Comparison of ENCODE assay signal across 1 cellular context in the genomic region with DNA sequence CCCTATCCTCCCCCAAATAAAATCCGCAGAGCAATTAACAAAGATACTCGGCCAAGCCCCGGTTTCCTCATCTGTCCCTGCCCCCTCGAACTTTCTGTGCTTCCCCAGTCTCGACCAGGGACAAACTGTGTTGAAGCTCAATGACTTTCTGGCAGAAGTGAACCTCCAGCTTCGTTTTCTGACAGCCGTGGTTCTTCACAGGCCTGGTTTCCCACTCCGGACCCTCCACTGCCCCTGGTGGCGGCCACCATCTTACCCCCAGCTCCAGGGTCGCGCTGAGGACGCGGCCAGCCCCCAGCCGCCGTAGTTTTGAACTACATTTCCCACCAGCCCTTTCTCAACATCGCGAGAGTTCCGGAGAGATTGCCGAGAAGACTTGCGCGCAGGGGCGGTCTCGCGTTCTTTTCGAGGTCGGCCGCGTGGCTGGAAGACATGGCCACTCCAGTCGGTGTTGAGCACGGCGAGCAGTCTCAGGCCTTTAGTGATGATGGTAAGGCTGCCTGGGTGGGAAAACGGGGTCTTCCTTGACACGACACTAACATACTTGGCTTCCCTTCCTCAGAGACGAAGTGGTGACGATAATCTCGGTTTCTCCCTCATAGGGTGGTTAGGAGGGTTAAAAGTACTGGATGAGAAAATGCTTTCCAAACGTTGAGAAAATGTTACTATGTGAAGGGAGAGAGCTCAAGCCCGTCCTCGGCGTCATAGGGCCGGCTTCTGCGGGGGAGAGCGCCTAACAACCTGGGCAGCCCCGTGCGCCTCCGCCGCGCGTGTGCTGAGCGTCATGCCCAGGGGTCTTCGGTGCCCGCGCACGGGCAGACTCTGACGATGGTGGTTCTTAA.
TF ChIP-seq lines count a peak whose summit lies in the region.

No MANE protein-coding gene starts in this region.

TF ChIP-seq in HepG2, 621 proteins besides CTCF, POLR2A, EP300 and RAD21 (continued from another document and continues in another):
- TF ChIP-seq, protein P1, sequence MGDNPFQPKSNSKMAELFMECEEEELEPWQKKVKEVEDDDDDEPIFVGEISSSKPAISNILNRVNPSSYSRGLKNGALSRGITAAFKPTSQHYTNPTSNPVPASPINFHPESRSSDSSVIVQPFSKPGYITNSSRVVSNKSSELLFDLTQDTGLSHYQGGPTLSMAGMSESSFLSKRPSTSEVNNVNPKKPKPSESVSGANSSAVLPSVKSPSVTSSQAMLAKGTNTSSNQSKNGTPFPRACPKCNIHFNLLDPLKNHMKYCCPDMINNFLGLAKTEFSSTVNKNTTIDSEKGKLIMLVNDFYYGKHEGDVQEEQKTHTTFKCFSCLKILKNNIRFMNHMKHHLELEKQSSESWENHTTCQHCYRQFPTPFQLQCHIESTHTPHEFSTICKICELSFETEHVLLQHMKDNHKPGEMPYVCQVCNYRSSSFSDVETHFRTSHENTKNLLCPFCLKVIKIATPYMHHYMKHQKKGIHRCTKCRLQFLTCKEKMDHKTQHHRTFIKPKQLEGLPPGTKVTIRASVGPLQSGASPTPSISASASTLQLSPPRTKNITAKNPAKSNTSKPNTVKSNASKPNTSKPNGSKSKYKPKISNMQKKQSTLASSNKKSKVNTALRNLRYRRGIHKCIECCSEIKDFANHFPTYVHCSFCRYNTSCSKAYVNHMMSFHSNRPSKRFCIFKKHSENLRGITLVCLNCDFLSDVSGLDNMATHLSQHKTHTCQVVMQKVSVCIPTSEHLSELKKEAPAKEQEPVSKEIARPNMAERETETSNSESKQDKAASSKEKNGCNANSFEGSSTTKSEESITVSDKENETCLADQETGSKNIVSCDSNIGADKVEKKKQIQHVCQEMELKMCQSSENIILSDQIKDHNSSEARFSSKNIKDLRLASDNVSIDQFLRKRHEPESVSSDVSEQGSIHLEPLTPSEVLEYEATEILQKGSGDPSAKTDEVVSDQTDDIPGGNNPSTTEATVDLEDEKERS (CRISPR knock-in tag; IDR thresholded peaks at IDR 0.05): no peak
- TF ChIP-seq KLF12 (CRISPR knock-in tag; IDR thresholded peaks at IDR 0.05; ENCODE audit: borderline replicate concordance) (peak; percentile 12; the same call in 1 of the 2 replicates), CHD4 (IDR thresholded peaks at IDR 0.05; ENCODE audit: borderline replicate concordance, low read length) (no peak), PHB2 (IDR thresholded peaks at IDR 0.05; ENCODE audit: partially characterized antibody) (no peak), ZNF446 (CRISPR knock-in tag; IDR thresholded peaks at IDR 0.05) (no peak), ZNF230 (CRISPR knock-in tag; IDR thresholded peaks at IDR 0.05) (peak; percentile 89; the same call in 1 of the 2 replicates), SAP130 (CRISPR knock-in tag; IDR thresholded peaks at IDR 0.05; ENCODE audit: low read depth) (peak; percentile 99), DNMT1 (CRISPR knock-in tag; IDR thresholded peaks at IDR 0.05) (peak; percentile 97; the same call in 1 of the 2 replicates), JDP2 (CRISPR knock-in tag; IDR thresholded peaks at IDR 0.05; ENCODE audit: borderline replicate concordance) (no peak; the same call in 1 of the 2 replicates), CCDC6 (CRISPR knock-in tag; IDR thresholded peaks at IDR 0.05) (no peak; the same call in none of the 2 replicates), ZNF256 (CRISPR knock-in tag; conservative IDR thresholded peaks at IDR 0.05) (no peak), ZNF431 (CRISPR knock-in tag; IDR thresholded peaks at IDR 0.05; ENCODE audit: borderline replicate concordance, low read depth) (peak; percentile 94), HNRNPLL (IDR thresholded peaks at IDR 0.05; ENCODE audit: low read depth, low read length, poor library complexity, severe bottlenecking) (peak; percentile 57), HMGA1 (CRISPR knock-in tag; conservative IDR thresholded peaks at IDR 0.05) (no peak), ZNF335 (CRISPR knock-in tag; IDR thresholded peaks at IDR 0.05) (peak; percentile 85), ZNF670 (CRISPR knock-in tag; IDR thresholded peaks at IDR 0.05; ENCODE audit: borderline replicate concordance) (no peak; the same call in 1 of the 2 replicates), FOXO1 (CRISPR knock-in tag; IDR thresholded peaks at IDR 0.05) (0 out of 2 replicates have a peak, but pooled peaks have one; percentile 51), CEBPB (IDR thresholded peaks at IDR 0.05; ENCODE audit: borderline replicate concordance, low read depth, low read length) (no peak), HNRNPUL1 (IDR thresholded peaks at IDR 0.05; ENCODE audit: low read depth, low read length) (no peak), MED13 (CRISPR knock-in tag; IDR thresholded peaks at IDR 0.05) (peak; percentile 41; the same call in 1 of the 2 replicates), ZNF264 (CRISPR knock-in tag; IDR thresholded peaks at IDR 0.05) (no peak; the same call in 1 of the 2 replicates), ZNF546 (CRISPR knock-in tag; conservative IDR thresholded peaks at IDR 0.05) (0 out of 2 replicates have a peak, but pooled peaks have one; percentile 64), ZNF3 (CRISPR knock-in tag; IDR thresholded peaks at IDR 0.05) (no peak), ZNF746 (CRISPR knock-in tag; IDR thresholded peaks at IDR 0.05) (no peak)
- TF ChIP-seq, protein P2, sequence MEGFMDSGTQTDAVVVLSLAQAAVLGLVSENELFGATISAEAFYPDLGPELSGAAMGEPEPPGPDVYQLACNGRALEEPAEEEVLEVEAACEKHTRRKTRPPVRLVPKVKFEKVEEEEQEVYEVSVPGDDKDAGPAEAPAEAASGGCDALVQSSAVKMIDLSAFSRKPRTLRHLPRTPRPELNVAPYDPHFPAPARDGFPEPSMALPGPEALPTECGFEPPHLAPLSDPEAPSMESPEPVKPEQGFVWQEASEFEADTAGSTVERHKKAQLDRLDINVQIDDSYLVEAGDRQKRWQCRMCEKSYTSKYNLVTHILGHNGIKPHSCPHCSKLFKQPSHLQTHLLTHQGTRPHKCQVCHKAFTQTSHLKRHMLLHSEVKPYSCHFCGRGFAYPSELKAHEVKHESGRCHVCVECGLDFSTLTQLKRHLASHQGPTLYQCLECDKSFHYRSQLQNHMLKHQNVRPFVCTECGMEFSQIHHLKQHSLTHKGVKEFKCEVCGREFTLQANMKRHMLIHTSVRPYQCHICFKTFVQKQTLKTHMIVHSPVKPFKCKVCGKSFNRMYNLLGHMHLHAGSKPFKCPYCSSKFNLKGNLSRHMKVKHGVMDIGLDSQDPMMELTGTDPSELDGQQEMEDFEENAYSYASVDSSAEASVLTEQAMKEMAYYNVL (CRISPR knock-in tag; IDR thresholded peaks at IDR 0.05; ENCODE audit: borderline replicate concordance): no peak
- TF ChIP-seq, protein P3, sequence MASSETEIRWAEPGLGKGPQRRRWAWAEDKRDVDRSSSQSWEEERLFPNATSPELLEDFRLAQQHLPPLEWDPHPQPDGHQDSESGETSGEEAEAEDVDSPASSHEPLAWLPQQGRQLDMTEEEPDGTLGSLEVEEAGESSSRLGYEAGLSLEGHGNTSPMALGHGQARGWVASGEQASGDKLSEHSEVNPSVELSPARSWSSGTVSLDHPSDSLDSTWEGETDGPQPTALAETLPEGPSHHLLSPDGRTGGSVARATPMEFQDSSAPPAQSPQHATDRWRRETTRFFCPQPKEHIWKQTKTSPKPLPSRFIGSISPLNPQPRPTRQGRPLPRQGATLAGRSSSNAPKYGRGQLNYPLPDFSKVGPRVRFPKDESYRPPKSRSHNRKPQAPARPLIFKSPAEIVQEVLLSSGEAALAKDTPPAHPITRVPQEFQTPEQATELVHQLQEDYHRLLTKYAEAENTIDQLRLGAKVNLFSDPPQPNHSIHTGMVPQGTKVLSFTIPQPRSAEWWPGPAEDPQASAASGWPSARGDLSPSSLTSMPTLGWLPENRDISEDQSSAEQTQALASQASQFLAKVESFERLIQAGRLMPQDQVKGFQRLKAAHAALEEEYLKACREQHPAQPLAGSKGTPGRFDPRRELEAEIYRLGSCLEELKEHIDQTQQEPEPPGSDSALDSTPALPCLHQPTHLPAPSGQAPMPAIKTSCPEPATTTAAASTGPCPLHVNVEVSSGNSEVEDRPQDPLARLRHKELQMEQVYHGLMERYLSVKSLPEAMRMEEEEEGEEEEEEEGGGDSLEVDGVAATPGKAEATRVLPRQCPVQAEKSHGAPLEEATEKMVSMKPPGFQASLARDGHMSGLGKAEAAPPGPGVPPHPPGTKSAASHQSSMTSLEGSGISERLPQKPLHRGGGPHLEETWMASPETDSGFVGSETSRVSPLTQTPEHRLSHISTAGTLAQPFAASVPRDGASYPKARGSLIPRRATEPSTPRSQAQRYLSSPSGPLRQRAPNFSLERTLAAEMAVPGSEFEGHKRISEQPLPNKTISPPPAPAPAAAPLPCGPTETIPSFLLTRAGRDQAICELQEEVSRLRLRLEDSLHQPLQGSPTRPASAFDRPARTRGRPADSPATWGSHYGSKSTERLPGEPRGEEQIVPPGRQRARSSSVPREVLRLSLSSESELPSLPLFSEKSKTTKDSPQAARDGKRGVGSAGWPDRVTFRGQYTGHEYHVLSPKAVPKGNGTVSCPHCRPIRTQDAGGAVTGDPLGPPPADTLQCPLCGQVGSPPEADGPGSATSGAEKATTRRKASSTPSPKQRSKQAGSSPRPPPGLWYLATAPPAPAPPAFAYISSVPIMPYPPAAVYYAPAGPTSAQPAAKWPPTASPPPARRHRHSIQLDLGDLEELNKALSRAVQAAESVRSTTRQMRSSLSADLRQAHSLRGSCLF (CRISPR knock-in tag; IDR thresholded peaks at IDR 0.05; ENCODE audit: borderline replicate concordance): no peak
- TF ChIP-seq, protein P4, sequence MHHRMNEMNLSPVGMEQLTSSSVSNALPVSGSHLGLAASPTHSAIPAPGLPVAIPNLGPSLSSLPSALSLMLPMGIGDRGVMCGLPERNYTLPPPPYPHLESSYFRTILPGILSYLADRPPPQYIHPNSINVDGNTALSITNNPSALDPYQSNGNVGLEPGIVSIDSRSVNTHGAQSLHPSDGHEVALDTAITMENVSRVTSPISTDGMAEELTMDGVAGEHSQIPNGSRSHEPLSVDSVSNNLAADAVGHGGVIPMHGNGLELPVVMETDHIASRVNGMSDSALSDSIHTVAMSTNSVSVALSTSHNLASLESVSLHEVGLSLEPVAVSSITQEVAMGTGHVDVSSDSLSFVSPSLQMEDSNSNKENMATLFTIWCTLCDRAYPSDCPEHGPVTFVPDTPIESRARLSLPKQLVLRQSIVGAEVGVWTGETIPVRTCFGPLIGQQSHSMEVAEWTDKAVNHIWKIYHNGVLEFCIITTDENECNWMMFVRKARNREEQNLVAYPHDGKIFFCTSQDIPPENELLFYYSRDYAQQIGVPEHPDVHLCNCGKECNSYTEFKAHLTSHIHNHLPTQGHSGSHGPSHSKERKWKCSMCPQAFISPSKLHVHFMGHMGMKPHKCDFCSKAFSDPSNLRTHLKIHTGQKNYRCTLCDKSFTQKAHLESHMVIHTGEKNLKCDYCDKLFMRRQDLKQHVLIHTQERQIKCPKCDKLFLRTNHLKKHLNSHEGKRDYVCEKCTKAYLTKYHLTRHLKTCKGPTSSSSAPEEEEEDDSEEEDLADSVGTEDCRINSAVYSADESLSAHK (CRISPR knock-in tag; IDR thresholded peaks at IDR 0.05; ENCODE audit: borderline replicate concordance): no peak
- TF ChIP-seq, protein P5, sequence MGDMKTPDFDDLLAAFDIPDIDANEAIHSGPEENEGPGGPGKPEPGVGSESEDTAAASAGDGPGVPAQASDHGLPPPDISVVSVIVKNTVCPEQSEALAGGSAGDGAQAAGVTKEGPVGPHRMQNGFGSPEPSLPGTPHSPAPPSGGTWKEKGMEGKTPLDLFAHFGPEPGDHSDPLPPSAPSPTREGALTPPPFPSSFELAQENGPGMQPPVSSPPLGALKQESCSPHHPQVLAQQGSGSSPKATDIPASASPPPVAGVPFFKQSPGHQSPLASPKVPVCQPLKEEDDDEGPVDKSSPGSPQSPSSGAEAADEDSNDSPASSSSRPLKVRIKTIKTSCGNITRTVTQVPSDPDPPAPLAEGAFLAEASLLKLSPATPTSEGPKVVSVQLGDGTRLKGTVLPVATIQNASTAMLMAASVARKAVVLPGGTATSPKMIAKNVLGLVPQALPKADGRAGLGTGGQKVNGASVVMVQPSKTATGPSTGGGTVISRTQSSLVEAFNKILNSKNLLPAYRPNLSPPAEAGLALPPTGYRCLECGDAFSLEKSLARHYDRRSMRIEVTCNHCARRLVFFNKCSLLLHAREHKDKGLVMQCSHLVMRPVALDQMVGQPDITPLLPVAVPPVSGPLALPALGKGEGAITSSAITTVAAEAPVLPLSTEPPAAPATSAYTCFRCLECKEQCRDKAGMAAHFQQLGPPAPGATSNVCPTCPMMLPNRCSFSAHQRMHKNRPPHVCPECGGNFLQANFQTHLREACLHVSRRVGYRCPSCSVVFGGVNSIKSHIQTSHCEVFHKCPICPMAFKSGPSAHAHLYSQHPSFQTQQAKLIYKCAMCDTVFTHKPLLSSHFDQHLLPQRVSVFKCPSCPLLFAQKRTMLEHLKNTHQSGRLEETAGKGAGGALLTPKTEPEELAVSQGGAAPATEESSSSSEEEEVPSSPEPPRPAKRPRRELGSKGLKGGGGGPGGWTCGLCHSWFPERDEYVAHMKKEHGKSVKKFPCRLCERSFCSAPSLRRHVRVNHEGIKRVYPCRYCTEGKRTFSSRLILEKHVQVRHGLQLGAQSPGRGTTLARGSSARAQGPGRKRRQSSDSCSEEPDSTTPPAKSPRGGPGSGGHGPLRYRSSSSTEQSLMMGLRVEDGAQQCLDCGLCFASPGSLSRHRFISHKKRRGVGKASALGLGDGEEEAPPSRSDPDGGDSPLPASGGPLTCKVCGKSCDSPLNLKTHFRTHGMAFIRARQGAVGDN (CRISPR knock-in tag; IDR thresholded peaks at IDR 0.05): peak; percentile 99
- TF ChIP-seq, protein P6, sequence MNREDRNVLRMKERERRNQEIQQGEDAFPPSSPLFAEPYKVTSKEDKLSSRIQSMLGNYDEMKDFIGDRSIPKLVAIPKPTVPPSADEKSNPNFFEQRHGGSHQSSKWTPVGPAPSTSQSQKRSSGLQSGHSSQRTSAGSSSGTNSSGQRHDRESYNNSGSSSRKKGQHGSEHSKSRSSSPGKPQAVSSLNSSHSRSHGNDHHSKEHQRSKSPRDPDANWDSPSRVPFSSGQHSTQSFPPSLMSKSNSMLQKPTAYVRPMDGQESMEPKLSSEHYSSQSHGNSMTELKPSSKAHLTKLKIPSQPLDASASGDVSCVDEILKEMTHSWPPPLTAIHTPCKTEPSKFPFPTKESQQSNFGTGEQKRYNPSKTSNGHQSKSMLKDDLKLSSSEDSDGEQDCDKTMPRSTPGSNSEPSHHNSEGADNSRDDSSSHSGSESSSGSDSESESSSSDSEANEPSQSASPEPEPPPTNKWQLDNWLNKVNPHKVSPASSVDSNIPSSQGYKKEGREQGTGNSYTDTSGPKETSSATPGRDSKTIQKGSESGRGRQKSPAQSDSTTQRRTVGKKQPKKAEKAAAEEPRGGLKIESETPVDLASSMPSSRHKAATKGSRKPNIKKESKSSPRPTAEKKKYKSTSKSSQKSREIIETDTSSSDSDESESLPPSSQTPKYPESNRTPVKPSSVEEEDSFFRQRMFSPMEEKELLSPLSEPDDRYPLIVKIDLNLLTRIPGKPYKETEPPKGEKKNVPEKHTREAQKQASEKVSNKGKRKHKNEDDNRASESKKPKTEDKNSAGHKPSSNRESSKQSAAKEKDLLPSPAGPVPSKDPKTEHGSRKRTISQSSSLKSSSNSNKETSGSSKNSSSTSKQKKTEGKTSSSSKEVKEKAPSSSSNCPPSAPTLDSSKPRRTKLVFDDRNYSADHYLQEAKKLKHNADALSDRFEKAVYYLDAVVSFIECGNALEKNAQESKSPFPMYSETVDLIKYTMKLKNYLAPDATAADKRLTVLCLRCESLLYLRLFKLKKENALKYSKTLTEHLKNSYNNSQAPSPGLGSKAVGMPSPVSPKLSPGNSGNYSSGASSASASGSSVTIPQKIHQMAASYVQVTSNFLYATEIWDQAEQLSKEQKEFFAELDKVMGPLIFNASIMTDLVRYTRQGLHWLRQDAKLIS (CRISPR knock-in tag; IDR thresholded peaks at IDR 0.05): no peak; the same call in 1 of the 2 replicates
